Comparison of ENCODE assay signal across 1 cellular context in genomic region chr12:12024958-12025682, GRCh38.
TF ChIP-seq lines count a peak whose summit lies in the region.

No MANE protein-coding gene starts in this region.

TF ChIP-seq in GM12878, 131 proteins besides CTCF, POLR2A, EP300 and RAD21 (continued from another document and continues in another):
- TF ChIP-seq CUX1 (IDR thresholded peaks at IDR 0.05; ENCODE audit: insufficient replicate concordance, low read depth, low read length): no peak
- 0 out of 2 replicates have a peak, but pooled peaks have one; percentile 75 for TF ChIP-seq STAT3 (IDR thresholded peaks at IDR 0.05; ENCODE audit: low read depth, low read length)
- TF ChIP-seq BCLAF1 (IDR thresholded peaks at IDR 0.05): no peak
- TF ChIP-seq DPF2 (IDR thresholded peaks at IDR 0.05): peak; percentile 89
- no peak for TF ChIP-seq NRF1 (conservative IDR thresholded peaks at IDR 0.05; ENCODE audit: low read depth, low read length)
- TF ChIP-seq RFX5 (IDR thresholded peaks at IDR 0.05; ENCODE audit: low read depth, low read length): no peak
- peak; percentile 34; the same call in 1 of the 2 replicates for TF ChIP-seq ZNF217 (IDR thresholded peaks at IDR 0.05)
- TF ChIP-seq RELA (IDR thresholded peaks at IDR 0.05; ENCODE audit: borderline replicate concordance, partially characterized antibody): peak; percentile 90
- TF ChIP-seq CBX3 (IDR thresholded peaks at IDR 0.05; ENCODE audit: borderline replicate concordance, low read depth): no peak
- peak; percentile 61; the same call in 1 of the 2 replicates for TF ChIP-seq MTA3 (IDR thresholded peaks at IDR 0.05; ENCODE audit: borderline replicate concordance, low read length)
- peak; percentile 75 for TF ChIP-seq CHD2 (IDR thresholded peaks at IDR 0.05; ENCODE audit: borderline replicate concordance, low read depth, low read length)
- no peak; the same call in 1 of the 2 replicates for TF ChIP-seq TARDBP (IDR thresholded peaks at IDR 0.05; ENCODE audit: borderline replicate concordance)
- TF ChIP-seq RUNX3 (IDR thresholded peaks at IDR 0.05; ENCODE audit: low read length): peak; percentile 98
- TF ChIP-seq SREBF2 (IDR thresholded peaks at IDR 0.05; ENCODE audit: low read length): no peak
- no peak for TF ChIP-seq HDGF (IDR thresholded peaks at IDR 0.05)
- TF ChIP-seq RCOR1 (conservative IDR thresholded peaks at IDR 0.05; ENCODE audit: low read depth, low read length): 0 out of 2 replicates have a peak, but pooled peaks have one; percentile 63
- TF ChIP-seq STAT1 (conservative IDR thresholded peaks at IDR 0.05): no peak
- 0 out of 2 replicates have a peak, but pooled peaks have one; percentile 39 for TF ChIP-seq MEF2A (IDR thresholded peaks at IDR 0.05; ENCODE audit: insufficient read depth, low read depth, low read length)
- no peak for TF ChIP-seq KDM1A (IDR thresholded peaks at IDR 0.05; ENCODE audit: borderline replicate concordance)
- TF ChIP-seq BCL11A (IDR thresholded peaks at IDR 0.05; ENCODE audit: low read depth, low read length): peak; percentile 86
- no peak for TF ChIP-seq HCFC1 (IDR thresholded peaks at IDR 0.05; ENCODE audit: low read length)
- no peak for TF ChIP-seq YBX1 (IDR thresholded peaks at IDR 0.05)
- TF ChIP-seq E2F4 (IDR thresholded peaks at IDR 0.05; ENCODE audit: low read depth, low read length): no peak
- TF ChIP-seq ZSCAN29 (IDR thresholded peaks at IDR 0.05): no peak
- TF ChIP-seq PRDM15 (CRISPR knock-in tag; IDR thresholded peaks at IDR 0.05): no peak
- TF ChIP-seq CREB1 (IDR thresholded peaks at IDR 0.05; ENCODE audit: low read depth): no peak
- peak; percentile 69 for TF ChIP-seq ELK1 (IDR thresholded peaks at IDR 0.05; ENCODE audit: low read depth, low read length)
- TF ChIP-seq FOXM1 (IDR thresholded peaks at IDR 0.05; ENCODE audit: low read depth, low read length): peak; percentile 63
- peak; percentile 59 for TF ChIP-seq ZNF24 (IDR thresholded peaks at IDR 0.05)
- TF ChIP-seq RELB (IDR thresholded peaks at IDR 0.05; ENCODE audit: low read depth): peak; percentile 99
- no peak for TF ChIP-seq TAF1 (IDR thresholded peaks at IDR 0.05; ENCODE audit: borderline replicate concordance, low read depth, low read length)
- peak; percentile 56 for TF ChIP-seq IRF4 (IDR thresholded peaks at IDR 0.05; ENCODE audit: low read depth, low read length)
- TF ChIP-seq SUZ12 (IDR thresholded peaks at IDR 0.05; ENCODE audit: unreplicated experiment): no peak
- TF ChIP-seq CEBPB (IDR thresholded peaks at IDR 0.05; ENCODE audit: borderline replicate concordance in 1 of 2, low read depth in 2 of 2, low read length in 2 of 2): no peak; a peak in 1 of 4 replicates
- TF ChIP-seq YY1 (IDR thresholded peaks at IDR 0.05; ENCODE audit: low read depth, low read length): peak; percentile 45; the same call in 1 of the 2 replicates
- no peak for TF ChIP-seq NFXL1 (IDR thresholded peaks at IDR 0.05; ENCODE audit: borderline replicate concordance)
- TF ChIP-seq ZNF592 (IDR thresholded peaks at IDR 0.05): no peak
- peak; percentile 98 for TF ChIP-seq IKZF1 (conservative IDR thresholded peaks at IDR 0.05)
- TF ChIP-seq SMARCA5 (IDR thresholded peaks at IDR 0.05): no peak; the same call in 1 of the 2 replicates
- TF ChIP-seq KAT2A (conservative IDR thresholded peaks at IDR 0.05; ENCODE audit: control insufficient read depth, low read depth, low read length): no peak
- TF ChIP-seq BRCA1 (IDR thresholded peaks at IDR 0.05; ENCODE audit: low read depth, low read length): no peak
- no peak; the same call in 1 of the 2 replicates for TF ChIP-seq SMAD5 (IDR thresholded peaks at IDR 0.05; ENCODE audit: low read depth)
